Comparison of ENCODE assay signal across 16 cellular contexts in genomic region chr1:5340560-5341130, GRCh38.
"Had no signal": no experiment of that assay in that cellular context is flagged by ENCODE, and none has a peak within 500 bp of the region (broad histone marks: within the 10 kb centered on the region; RNA-seq: fewer than 3 reads in every experiment).

No MANE protein-coding gene starts in this region.

- H3K36me3 ChIP-seq: heart right ventricle, neural progenitor cell, spleen, tibial nerve had no signal

- H3K4me2 ChIP-seq: neural progenitor cell had no signal

- H2AFZ ChIP-seq: neural progenitor cell, parathyroid adenoma had no signal

- H3K27me3 ChIP-seq: neural progenitor cell, spleen, tibial nerve had no signal

- H3K79me2 ChIP-seq: parathyroid adenoma had no signal

- H3K9ac ChIP-seq: neural progenitor cell, parathyroid adenoma had no signal

- H3K4me1 ChIP-seq: heart right ventricle, neural progenitor cell, parathyroid adenoma, spleen, tibial nerve had no signal

- H3K27ac ChIP-seq: heart right ventricle, neural progenitor cell, parathyroid adenoma, spleen, tibial nerve had no signal

- H3K9me3 ChIP-seq: heart right ventricle, spleen, tibial nerve had no signal

- DNase-seq: effector memory CD4-positive, alpha-beta T cell; heart right ventricle; hypothalamus; kidney glomerular epithelial cell; mammary epithelial cell; spleen; stimulated activated CD4-positive, alpha-beta T cell treated with anti-CD3 and anti-CD28 coated beads, Interleukin-15, amount 100 ng/mL, for 24 hours; stimulated activated CD4-positive, alpha-beta T cell treated with anti-CD3 and anti-CD28 coated beads, Interleukin-1b, Interleukin-23, amount 100 ng/mL, for 48 hours; stimulated activated CD4-positive, alpha-beta T cell treated with anti-CD3 and anti-CD28 coated beads, Interleukin-4, amount 100 ng/mL, for 24 hours had no signal

- ATAC-seq: esophagus mucosa; heart right ventricle; natural killer cell treated with Interleukin-12 subunit alpha and Interleukin-12 subunit beta and Interleukin-15 and Interleukin-18, amount 100 ng/mL, for 72 hours; sciatic nerve; stimulated activated memory B cell treated with anti-CD40 and anti-IgM and Interleukin-4, amounts not matched to agents 10 μg/mL and 1 μg/mL and 100 μg/mL, for 72 hours had no signal

- H3K4me3 ChIP-seq: heart right ventricle, neural progenitor cell, spleen, tibial nerve had no signal
